ENCODE assay signal across 11 cellular contexts in the genomic region with DNA sequence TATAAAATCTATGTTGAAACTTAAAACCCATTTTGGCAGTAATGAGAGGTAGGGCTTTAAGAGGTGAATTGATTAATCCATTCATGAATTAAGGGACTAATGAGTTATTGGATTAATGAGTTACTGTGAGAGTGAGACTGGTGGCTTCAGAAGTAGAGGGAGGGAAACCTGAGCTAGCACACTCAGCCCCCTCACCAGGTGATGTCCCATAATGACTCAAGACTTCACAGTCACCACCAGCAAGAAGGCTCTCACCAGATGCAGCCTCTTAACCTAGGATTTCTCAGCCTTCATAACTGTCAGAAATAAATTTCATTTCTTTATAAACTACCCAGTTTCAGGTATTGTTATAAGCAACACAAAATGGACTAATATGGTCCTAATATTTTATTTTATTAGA.
DNase-seq lines count a peak whose midpoint lies in the region; ATAC-seq and TF ChIP-seq lines count a peak whose summit lies in the region.
"Had no signal": no experiment of that assay in that cellular context is flagged by ENCODE, and none has a peak within 500 bp of the region (broad histone marks: within the 10 kb centered on the region; RNA-seq: fewer than 3 reads in every experiment).

No MANE protein-coding gene starts in this region.

- no peak overlapping the region for H3K9ac ChIP-seq in trophoblast cell (ENCODE audit: low read length)

- DNase-seq in activated naive CD4-positive, alpha-beta T cell treated with anti-CD3 and anti-CD28 coated beads for 36 hours: peak; percentile 12
- no peak for DNase-seq in activated naive CD4-positive, alpha-beta T cell treated with anti-CD3 and anti-CD28 coated beads, Interleukin-2, amount 50 U/mL, for 16 hours
- DNase-seq in WTC11 (ENCODE audit: low spot score) (no peak), NCI-H446 (lab: John Stamatoyannopoulos, UW) (no peak), NCI-H2227 (lab: John Stamatoyannopoulos, UW; ENCODE audit: unreplicated experiment) (no peak), trophoblast cell (no peak)

- H4K91ac ChIP-seq in trophoblast cell (ENCODE audit: low read depth, low read length): no peak overlapping the region

- intact Hi-C loops in activated naive CD4-positive, alpha-beta T cell treated with anti-CD3 and anti-CD28 coated beads for 36 hours (cut with micrococcal nuclease): no loop called here

- H2AK5ac ChIP-seq in trophoblast cell (ENCODE audit: low read length): no peak overlapping the region

- H3K27me3 Mint-ChIP-seq in activated naive CD4-positive, alpha-beta T cell treated with anti-CD3 and anti-CD28 coated beads for 36 hours (ENCODE audit: low read depth): no peaks in the 10 kb centered on the region
- H3K27me3 Mint-ChIP-seq in WTC11 (ENCODE audit: low read depth): no peaks in the 10 kb centered on the region; the same call in 1 of the 2 replicates
- H3K27me3 Mint-ChIP-seq: dendritic cell treated with granulocyte-macrophage colony-stimulating factor and Interleukin-4, amounts not matched to agents 40 ng/mL and 50 ng/mL, for 4 days had no signal

- peaks cover 3% of the 10 kb centered on the region for H3K4me1 Mint-ChIP-seq in activated naive CD4-positive, alpha-beta T cell treated with anti-CD3 and anti-CD28 coated beads for 36 hours (ENCODE audit: low read depth)
- H3K4me1 Mint-ChIP-seq in WTC11: peaks cover 26% of the 10 kb centered on the region

- ATAC-seq in GM21619 (IDR thresholded peaks at IDR 0.05; ENCODE audit: unreplicated experiment) (peak; percentile 80), HG03280 (IDR thresholded peaks at IDR 0.05; ENCODE audit: unreplicated experiment) (peak; percentile 73), WTC11 (no peak)

- POLR2A ChIA-PET in WTC11 (lab: Charles Lee): no interaction called here

- no peak overlapping the region for H3K14ac ChIP-seq in trophoblast cell (ENCODE audit: low read length)

- no peak overlapping the region for H3K4me2 ChIP-seq in trophoblast cell (ENCODE audit: low read length)

- no peak overlapping the region for H2AFZ ChIP-seq in trophoblast cell (ENCODE audit: insufficient read depth, low read length, poor library complexity)

- H3K79me1 ChIP-seq in trophoblast cell (ENCODE audit: low read length): no peaks in the 10 kb centered on the region

- no peak overlapping the region for H4K12ac ChIP-seq in trophoblast cell (ENCODE audit: low read depth, low read length)

- H3K9me3 ChIP-seq in trophoblast cell (ENCODE audit: insufficient read depth, low read depth, low read length): no peaks in the 10 kb centered on the region
- H3K9me3 ChIP-seq: MG63, prostate gland had no signal

- H4K8ac ChIP-seq in trophoblast cell (ENCODE audit: low read depth, low read length): no peak overlapping the region

- H3K9me3 Mint-ChIP-seq in activated naive CD4-positive, alpha-beta T cell treated with anti-CD3 and anti-CD28 coated beads for 36 hours: peaks cover 8% of the 10 kb centered on the region
- H3K9me3 Mint-ChIP-seq in WTC11: peaks cover 32% of the 10 kb centered on the region

- no peak overlapping the region for H2BK120ac ChIP-seq in trophoblast cell (ENCODE audit: insufficient read depth, low read length, poor library complexity)

- no peaks in the 10 kb centered on the region for H3K79me2 ChIP-seq in trophoblast cell (ENCODE audit: control insufficient read depth, insufficient read depth, low read length, poor library complexity)

- H2BK12ac ChIP-seq in trophoblast cell (ENCODE audit: low read length): no peak overlapping the region

- no peaks in the 10 kb centered on the region for H3K36me3 ChIP-seq in trophoblast cell (ENCODE audit: control insufficient read depth in 1 of 2, insufficient read depth in 2 of 2, low read length in 2 of 2)
- H3K36me3 ChIP-seq: MG63, prostate gland had no signal

- no peak overlapping the region for H3K4ac ChIP-seq in trophoblast cell (ENCODE audit: low read depth, low read length)

- H3K4me1 ChIP-seq in trophoblast cell (ENCODE audit: control insufficient read depth in 1 of 2, insufficient read depth in 2 of 2, low read length in 2 of 2): peaks cover 0 to 2% of the 10 kb centered on the region in 2 experiments
- H3K4me1 ChIP-seq: prostate gland had no signal

- CTCF ChIA-PET in activated naive CD4-positive, alpha-beta T cell treated with anti-CD3 and anti-CD28 coated beads for 36 hours (lab: Charles Lee): interaction anchor here (1.9 kb wide), 1 partner anchor 140 kb away, joined by 5 read pairs; no protein-coding TSS in a partner anchor
- CTCF ChIA-PET in WTC11 (lab: Charles Lee): no interaction called here

- no peak overlapping the region for H3K4me3 ChIP-seq in trophoblast cell (ENCODE audit: low read depth, low read length)
- H3K4me3 ChIP-seq: MG63, prostate gland had no signal

- H3K18ac ChIP-seq in trophoblast cell (ENCODE audit: low read length): no peak overlapping the region

- H3K27me3 ChIP-seq in trophoblast cell (ENCODE audit: insufficient read depth, low read length): no peaks in the 10 kb centered on the region
- H3K27me3 ChIP-seq: MG63 had no signal

- H3K36me3 Mint-ChIP-seq in activated naive CD4-positive, alpha-beta T cell treated with anti-CD3 and anti-CD28 coated beads for 36 hours (ENCODE audit: low read depth): no peaks in the 10 kb centered on the region
- peaks cover 20% of the 10 kb centered on the region for H3K36me3 Mint-ChIP-seq in WTC11

- H3K23ac ChIP-seq in trophoblast cell (ENCODE audit: low read length): no peak overlapping the region

- no peak for TF ChIP-seq CTCF in WTC11 (IDR thresholded peaks at IDR 0.05)

- H3K4me3 Mint-ChIP-seq in activated naive CD4-positive, alpha-beta T cell treated with anti-CD3 and anti-CD28 coated beads for 36 hours: no peak overlapping the region
- H3K4me3 Mint-ChIP-seq in WTC11: no peak overlapping the region
- H3K4me3 Mint-ChIP-seq: dendritic cell treated with granulocyte-macrophage colony-stimulating factor and Interleukin-4, amounts not matched to agents 40 ng/mL and 50 ng/mL, for 4 days had no signal

- no peak overlapping the region for H3K27ac Mint-ChIP-seq in activated naive CD4-positive, alpha-beta T cell treated with anti-CD3 and anti-CD28 coated beads for 36 hours
- no peak overlapping the region for H3K27ac Mint-ChIP-seq in WTC11
- H3K27ac Mint-ChIP-seq: dendritic cell treated with granulocyte-macrophage colony-stimulating factor and Interleukin-4, amounts not matched to agents 40 ng/mL and 50 ng/mL, for 4 days had no signal

- no peak overlapping the region for H3K27ac ChIP-seq in trophoblast cell (ENCODE audit: low read depth, low read length)
- H3K27ac ChIP-seq: prostate gland had no signal

- H2BK5ac ChIP-seq in trophoblast cell (ENCODE audit: low read depth, low read length, poor library complexity): no peak overlapping the region

TF ChIP-seq in WTC11, 78 proteins besides CTCF, POLR2A, EP300 and RAD21 (continues in another document):
- TF ChIP-seq KAT7 (CRISPR knock-in tag; IDR thresholded peaks at IDR 0.05; ENCODE audit: borderline replicate concordance): no peak
- no peak for TF ChIP-seq ZNF317 (CRISPR knock-in tag; IDR thresholded peaks at IDR 0.05; ENCODE audit: borderline replicate concordance, low read depth)
- TF ChIP-seq, protein P1, sequence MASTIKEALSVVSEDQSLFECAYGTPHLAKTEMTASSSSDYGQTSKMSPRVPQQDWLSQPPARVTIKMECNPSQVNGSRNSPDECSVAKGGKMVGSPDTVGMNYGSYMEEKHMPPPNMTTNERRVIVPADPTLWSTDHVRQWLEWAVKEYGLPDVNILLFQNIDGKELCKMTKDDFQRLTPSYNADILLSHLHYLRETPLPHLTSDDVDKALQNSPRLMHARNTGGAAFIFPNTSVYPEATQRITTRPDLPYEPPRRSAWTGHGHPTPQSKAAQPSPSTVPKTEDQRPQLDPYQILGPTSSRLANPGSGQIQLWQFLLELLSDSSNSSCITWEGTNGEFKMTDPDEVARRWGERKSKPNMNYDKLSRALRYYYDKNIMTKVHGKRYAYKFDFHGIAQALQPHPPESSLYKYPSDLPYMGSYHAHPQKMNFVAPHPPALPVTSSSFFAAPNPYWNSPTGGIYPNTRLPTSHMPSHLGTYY (CRISPR knock-in tag; IDR thresholded peaks at IDR 0.05): no peak
- no peak for TF ChIP-seq ZNF138 (CRISPR knock-in tag; conservative IDR thresholded peaks at IDR 0.05)
- TF ChIP-seq, protein P2, sequence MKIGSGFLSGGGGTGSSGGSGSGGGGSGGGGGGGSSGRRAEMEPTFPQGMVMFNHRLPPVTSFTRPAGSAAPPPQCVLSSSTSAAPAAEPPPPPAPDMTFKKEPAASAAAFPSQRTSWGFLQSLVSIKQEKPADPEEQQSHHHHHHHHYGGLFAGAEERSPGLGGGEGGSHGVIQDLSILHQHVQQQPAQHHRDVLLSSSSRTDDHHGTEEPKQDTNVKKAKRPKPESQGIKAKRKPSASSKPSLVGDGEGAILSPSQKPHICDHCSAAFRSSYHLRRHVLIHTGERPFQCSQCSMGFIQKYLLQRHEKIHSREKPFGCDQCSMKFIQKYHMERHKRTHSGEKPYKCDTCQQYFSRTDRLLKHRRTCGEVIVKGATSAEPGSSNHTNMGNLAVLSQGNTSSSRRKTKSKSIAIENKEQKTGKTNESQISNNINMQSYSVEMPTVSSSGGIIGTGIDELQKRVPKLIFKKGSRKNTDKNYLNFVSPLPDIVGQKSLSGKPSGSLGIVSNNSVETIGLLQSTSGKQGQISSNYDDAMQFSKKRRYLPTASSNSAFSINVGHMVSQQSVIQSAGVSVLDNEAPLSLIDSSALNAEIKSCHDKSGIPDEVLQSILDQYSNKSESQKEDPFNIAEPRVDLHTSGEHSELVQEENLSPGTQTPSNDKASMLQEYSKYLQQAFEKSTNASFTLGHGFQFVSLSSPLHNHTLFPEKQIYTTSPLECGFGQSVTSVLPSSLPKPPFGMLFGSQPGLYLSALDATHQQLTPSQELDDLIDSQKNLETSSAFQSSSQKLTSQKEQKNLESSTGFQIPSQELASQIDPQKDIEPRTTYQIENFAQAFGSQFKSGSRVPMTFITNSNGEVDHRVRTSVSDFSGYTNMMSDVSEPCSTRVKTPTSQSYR (CRISPR knock-in tag; IDR thresholded peaks at IDR 0.05): no peak
